8 cellular contexts compared by ENCODE assay signal in genomic region chr19:19461306-19461670, GRCh38. TPM values are rescaled to one million over a fixed set of nuclear protein-coding genes. Genes with fewer than 3 reads are reported as not detected.
DNase-seq lines count a peak whose midpoint lies in the region; ATAC-seq and TF ChIP-seq lines count a peak whose summit lies in the region.

No MANE protein-coding gene starts in this region.

- H3K4me1 ChIP-seq in heart left ventricle (peaks cover 23 to 87% (median 69%) of the 10 kb centered on the region in 12 donors), vagina (peaks cover 78% of the 10 kb centered on the region)

- H3K27me3 Mint-ChIP-seq in chondrocyte (ENCODE audit: low read depth) (no peaks in the 10 kb centered on the region), naive B cell (no peaks in the 10 kb centered on the region)

- H3K36me3 ChIP-seq in heart left ventricle (peaks cover 0 to 22% (median 11%) of the 10 kb centered on the region in 9 donors), vagina (peaks cover 0 to 10% of the 10 kb centered on the region in 2 donors)

- intact Hi-C loops in heart left ventricle (cut with DNase I) = loop anchor here in 3 of 10 donors (5.0 to 10.0 kb wide), 2 partner anchors 54 to 56 kb away; partner anchors contain the start of gene GATAD2A (in 3 of the 3)
- intact Hi-C loops in left cardiac atrium (cut with DNase I) = no loop called here
- intact Hi-C loops in vagina (cut with DNase I) = no loop called here

- H3K4me3 Mint-ChIP-seq in chondrocyte (ENCODE audit: unreplicated experiment) = peak overlapping the region; percentile 33
- peak overlapping the region; percentile 35 to 93 (median 82) for H3K4me3 Mint-ChIP-seq in naive B cell

- H3K27me3 ChIP-seq in heart left ventricle (no peaks in the 10 kb centered on the region), vagina (no peaks in the 10 kb centered on the region)

- no peak for DNase-seq in heart left ventricle
- no peak for DNase-seq in left cardiac atrium
- no peak for DNase-seq in chondrocyte (ENCODE audit: low spot score)
- DNase-seq in naive B cell = no peak
- no peak for DNase-seq in vagina (ENCODE audit: extremely low spot score in 2 of 2)
- DNase-seq in activated CD8-positive, alpha-beta memory T cell treated with anti-CD3 and anti-CD28 coated beads, Interleukin-2, amount 50 U/mL, for 4 hours = no peak

- peak overlapping the region; percentile 94 for H3K27ac Mint-ChIP-seq in chondrocyte (ENCODE audit: unreplicated experiment)
- peak overlapping the region; percentile 92 to 98 (median 96) for H3K27ac Mint-ChIP-seq in naive B cell

- H3K9me3 Mint-ChIP-seq in chondrocyte (ENCODE audit: low read depth) (no peaks in the 10 kb centered on the region), naive B cell (peaks cover 0 to 4% (median 0%) of the 10 kb centered on the region in 7 donors)

- H3K9me3 ChIP-seq in heart left ventricle (no peaks in the 10 kb centered on the region), vagina (no peaks in the 10 kb centered on the region)

- H3K4me3 ChIP-seq in heart left ventricle = peak overlapping the region in 3 of 12 donors; percentile 7 to 39 (median 22)
- H3K4me3 ChIP-seq in vagina = peak overlapping the region in 1 of 2 donors; percentile 5

- H3K4me1 Mint-ChIP-seq in chondrocyte (ENCODE audit: low read depth) (peaks cover 72% of the 10 kb centered on the region), naive B cell (peaks cover 65 to 69% (median 67%) of the 10 kb centered on the region in 3 donors)

- peaks cover 8% of the 10 kb centered on the region for H3K36me3 Mint-ChIP-seq in chondrocyte (ENCODE audit: low read depth)
- peaks cover 5 to 14% of the 10 kb centered on the region in 2 donors for H3K36me3 Mint-ChIP-seq in naive B cell

- H3K27ac ChIP-seq in heart left ventricle (peak overlapping the region; percentile 4 to 94 (median 68)), vagina (peak overlapping the region; percentile 74)

- TF ChIP-seq CTCF in heart left ventricle (IDR thresholded peaks at IDR 0.05) = no peak
- TF ChIP-seq CTCF in chondrocyte (IDR thresholded peaks at IDR 0.05) = no peak
- no peak for TF ChIP-seq CTCF in vagina (IDR thresholded peaks at IDR 0.05)

- ATAC-seq in heart left ventricle (no peak), left cardiac atrium (no peak), naive B cell (ENCODE audit: low read depth in 2 of 2) (no peak), GM18868 (IDR thresholded peaks at IDR 0.05; ENCODE audit: unreplicated experiment) (no peak), GM19023 (IDR thresholded peaks at IDR 0.05; ENCODE audit: unreplicated experiment) (no peak)

- TF ChIP-seq POLR2A in heart left ventricle (IDR thresholded peaks at IDR 0.05) (no peak), vagina (IDR thresholded peaks at IDR 0.05) (no peak)

- WGBS in heart left ventricle, 4 donors = 79 to 90% (median 86%) methylated on average over 4 of the region's 4 CpGs

RNA-seq across cellular contexts. Expression of gene TSSK6, which starts 54.1 kb away (rescaled TPM):
- total RNA-seq in heart left ventricle = 1 to 10 TPM in 1 of 9 donors, under 1 TPM in 8; 0.28 to 1.0 (median 0.54) TPM
- under 1 TPM; 0.57 to 0.61 TPM for polyA plus RNA-seq in heart left ventricle
- under 1 TPM; 0.50 to 0.88 TPM for total RNA-seq in left cardiac atrium
- total RNA-seq in chondrocyte = 1.3 to 1.8 TPM (median 1.4 TPM) in 3 replicates
- 1 to 10 TPM; 1.1 to 4.3 (median 2.3) TPM for polyA plus RNA-seq in naive B cell (ENCODE audit: low read depth in 6 of 6)
- 0.98 TPM for total RNA-seq in vagina

RNA-seq across cellular contexts. Expression of gene NDUFA13, which starts 54.7 kb away (rescaled TPM):
- total RNA-seq in heart left ventricle (1,000 to 10,000 TPM in 3 of 9 donors, 100 to 1,000 TPM in 6; 101 to 1,154 (median 960) TPM), left cardiac atrium (100 to 1,000 TPM; 850 to 852 TPM), chondrocyte (313 to 316 TPM (median 313 TPM) in 3 replicates), vagina (47.9 TPM)
- polyA plus RNA-seq in heart left ventricle (1,000 to 10,000 TPM in 1 of 2 donors, 100 to 1,000 TPM in 1; 856 to 1,476 TPM), naive B cell (ENCODE audit: low read depth in 6 of 6) (100 to 1,000 TPM; 226 to 324 (median 271) TPM)

RNA-seq across cellular contexts. Expression of gene GATAD2A, which starts 55.8 kb away (rescaled TPM):
- total RNA-seq in heart left ventricle (10 to 100 TPM; 18.1 to 49.5 (median 35.5) TPM), left cardiac atrium (10 to 100 TPM; 34.2 to 62.3 TPM), chondrocyte (68.9 to 83.7 TPM (median 82.6 TPM) in 3 replicates), vagina (49.6 TPM)
- polyA plus RNA-seq in heart left ventricle (10 to 100 TPM in 1 of 2 donors, 1 to 10 TPM in 1; 7.5 to 27.0 TPM), naive B cell (ENCODE audit: low read depth in 6 of 6) (10 to 100 TPM in 3 of 6 donors, 1 to 10 TPM in 3; 2.2 to 19.2 (median 10.6) TPM)
